In genomic region chr12:111768159-111768895, GRCh38 we compare ENCODE assay signal across 11 cellular contexts. TPM values are rescaled to one million over a fixed set of nuclear protein-coding genes. Genes with fewer than 3 reads are reported as not detected.
DNase-seq lines count a peak whose midpoint lies in the region; ATAC-seq and TF ChIP-seq lines count a peak whose summit lies in the region.
"Had no signal": no experiment of that assay in that cellular context is flagged by ENCODE, and none has a peak within 500 bp of the region (broad histone marks: within the 10 kb centered on the region; RNA-seq: fewer than 3 reads in every experiment).

No MANE protein-coding gene starts in this region.

- no peak overlapping the region for H2AFZ ChIP-seq in OCI-LY3 (ENCODE audit: low read depth, low read length)

- H3K9me3 ChIP-seq in DOHH2 (ENCODE audit: control insufficient read depth, insufficient read depth, low read length), result peaks cover 4% of the 10 kb centered on the region; the same call in 1 of the 2 replicates
- H3K9me3 ChIP-seq in OCI-LY3 (ENCODE audit: insufficient read depth, low read length), result no peaks in the 10 kb centered on the region
- H3K9me3 ChIP-seq in iPS-15b (ENCODE audit: control insufficient read depth, insufficient read depth, low read length), result no peaks in the 10 kb centered on the region
- no peaks in the 10 kb centered on the region for H3K9me3 ChIP-seq in sigmoid colon

- TF ChIP-seq CTCF in DOHH2 (IDR thresholded peaks at IDR 0.05; ENCODE audit: low read depth, low read length, poor library complexity, severe bottlenecking) (no peak), OCI-LY3 (IDR thresholded peaks at IDR 0.05; ENCODE audit: low read depth, low read length) (no peak), sigmoid colon (IDR thresholded peaks at IDR 0.05) (no peak)

- H3F3A ChIP-seq in DOHH2 (ENCODE audit: control insufficient read depth, insufficient read depth), result peaks cover 9% of the 10 kb centered on the region

- H4K20me1 ChIP-seq in DOHH2 (ENCODE audit: control insufficient read depth, insufficient read depth, low read depth, low read length) (no peaks in the 10 kb centered on the region), OCI-LY3 (ENCODE audit: insufficient read depth, low read length) (no peaks in the 10 kb centered on the region)

- no peak for TF ChIP-seq POLR2A in sigmoid colon (IDR thresholded peaks at IDR 0.05)

- peaks cover 21% of the 10 kb centered on the region for H3K79me2 ChIP-seq in DOHH2 (ENCODE audit: control insufficient read depth, low read length)
- peaks cover 14% of the 10 kb centered on the region; the same call in 1 of the 2 replicates for H3K79me2 ChIP-seq in OCI-LY3 (ENCODE audit: low read length)

- no peak for TF ChIP-seq EP300 in sigmoid colon (IDR thresholded peaks at IDR 0.05)

- H3K27ac ChIP-seq in DOHH2 (ENCODE audit: low read depth, low read length) (no peak overlapping the region), OCI-LY3 (ENCODE audit: low read length) (no peak overlapping the region), sigmoid colon (peak overlapping the region; percentile 86 to 91 (median 88))

- 45 to 79% methylated on average over 9 of the region's 9 CpGs for WGBS in sigmoid colon, 2 donors

- no peak for DNase-seq in sigmoid colon
- no peak for DNase-seq in NCI-H2107 (lab: John Stamatoyannopoulos, UW)
- no peak for DNase-seq in NCI-H2107 treated with DMSO at 0.1 percent for 48 hours (lab: John Stamatoyannopoulos, UW; ENCODE audit: unreplicated experiment)
- DNase-seq in activated CD4-positive, alpha-beta T cell treated with anti-CD3 and anti-CD28 coated beads, Interleukin-2, amount 50 U/mL, for 48 hours, result no peak
- DNase-seq: effector memory CD4-positive, alpha-beta T cell; NCI-H1436 had no signal

- no peaks in the 10 kb centered on the region for H3K9me2 ChIP-seq in DOHH2 (replicated peaks; ENCODE audit: control insufficient read depth, low read length)

- peak overlapping the region; percentile 75 for H3K4me3 ChIP-seq in DOHH2 (ENCODE audit: low read length)
- peak overlapping the region; percentile 84; the same call in 1 of the 2 replicates for H3K4me3 ChIP-seq in OCI-LY3 (ENCODE audit: low read length)
- H3K4me3 ChIP-seq in iPS-15b (ENCODE audit: low read depth, low read length), result peak overlapping the region; percentile 3
- peak overlapping the region; percentile 68 to 94 (median 72) for H3K4me3 ChIP-seq in sigmoid colon

- H3K4me1 ChIP-seq in DOHH2 (ENCODE audit: control insufficient read depth, low read length) (peaks cover 55% of the 10 kb centered on the region), OCI-LY3 (ENCODE audit: low read length) (peaks cover 44% of the 10 kb centered on the region), iPS-15b (ENCODE audit: control insufficient read depth, insufficient read depth, low read length) (peaks cover 8% of the 10 kb centered on the region), sigmoid colon (peaks cover 0 to 68% (median 56%) of the 10 kb centered on the region in 4 donors)

- no peaks in the 10 kb centered on the region for H3K27me3 ChIP-seq in DOHH2 (ENCODE audit: control insufficient read depth, low read length)
- no peaks in the 10 kb centered on the region for H3K27me3 ChIP-seq in OCI-LY3 (ENCODE audit: low read depth, low read length)
- peaks cover 11% of the 10 kb centered on the region for H3K27me3 ChIP-seq in iPS-15b (ENCODE audit: control insufficient read depth, insufficient read depth, low read length)
- H3K27me3 ChIP-seq in sigmoid colon, result no peaks in the 10 kb centered on the region

- no peak overlapping the region for H3K9ac ChIP-seq in OCI-LY3 (ENCODE audit: low read length)
- H3K9ac ChIP-seq in iPS-15b (ENCODE audit: low read depth, low read length), result no peak overlapping the region

- H3K4me2 ChIP-seq in DOHH2 (ENCODE audit: low read length) (peak overlapping the region; percentile 78), OCI-LY3 (ENCODE audit: low read length) (peak overlapping the region; percentile 99)

- no peak for ATAC-seq in GM19023 (IDR thresholded peaks at IDR 0.05; ENCODE audit: unreplicated experiment)
- ATAC-seq: naive thymus-derived CD8-positive, alpha-beta T cell had no signal

- intact Hi-C loops in sigmoid colon (cut with DNase I), result loop anchor here (5.0 kb wide), 1 partner anchor 44 kb away; no protein-coding TSS in a partner anchor

- H3K36me3 ChIP-seq in DOHH2 (ENCODE audit: control insufficient read depth, low read length) (peaks cover 3% of the 10 kb centered on the region; the same call in 1 of the 2 replicates), OCI-LY3 (replicated peaks; ENCODE audit: low read depth, low read length) (peaks cover 10% of the 10 kb centered on the region), iPS-15b (ENCODE audit: control insufficient read depth, insufficient read depth, low read length) (peaks cover 2% of the 10 kb centered on the region), sigmoid colon (peaks cover 0 to 17% (median 0%) of the 10 kb centered on the region in 4 donors)

RNA-seq across cellular contexts. Expression of gene ALDH2, which starts 1.6 kb away (rescaled TPM):
- 100 to 1,000 TPM; 112 to 132 (median 126) TPM for total RNA-seq in sigmoid colon
- 100 to 1,000 TPM; 195 to 348 (median 225) TPM for polyA plus RNA-seq in sigmoid colon

Comparison
In these comparisons a context has a peak if more than half of its experiments do, and no peak if none do; other contexts are left out.
1. H3K27ac ChIP-seq: peak in sigmoid colon (4 of 4); none in DOHH2 (single experiment) and OCI-LY3 (single experiment).
2. H3K4me3 ChIP-seq: peak in every context shown above with its lines; median percentile 84 in OCI-LY3; 75 in DOHH2; 72 in sigmoid colon; 3 in iPS-15b.